14 cellular contexts compared by ENCODE assay signal in the genomic region with DNA sequence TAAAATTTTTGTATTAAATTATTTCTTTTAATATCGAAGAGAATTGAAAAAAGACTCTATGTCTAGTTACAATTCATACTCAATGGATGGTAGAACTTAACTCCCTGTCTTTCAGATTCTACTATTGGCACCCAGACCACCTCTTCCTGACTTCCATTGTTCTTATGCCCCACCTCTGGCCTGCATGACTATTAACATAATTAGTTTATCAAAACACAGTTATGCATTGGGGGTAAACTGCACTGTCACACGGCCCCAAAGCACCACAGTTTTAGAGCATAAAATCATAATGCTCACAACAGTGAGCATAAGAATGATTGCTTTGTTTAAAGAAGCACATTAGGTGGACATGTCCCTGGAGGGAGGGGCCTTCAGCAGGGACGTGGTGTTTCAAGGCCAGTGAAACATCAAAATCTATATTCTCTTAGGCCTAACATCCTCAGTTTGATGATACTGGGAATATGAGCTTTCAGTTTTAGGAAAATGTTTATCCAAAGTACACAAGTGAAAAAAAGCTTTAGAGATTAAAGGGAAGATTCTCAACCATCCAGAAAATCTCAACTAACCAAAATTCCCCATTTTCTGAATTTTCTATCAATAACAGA.
"Had no signal": no experiment of that assay in that cellular context is flagged by ENCODE, and none has a peak within 500 bp of the region (broad histone marks: within the 10 kb centered on the region; RNA-seq: fewer than 3 reads in every experiment).

No MANE protein-coding gene starts in this region.

- H3K9me3 Mint-ChIP-seq: neural crest cell had no signal

- H3K4me1 ChIP-seq: breast epithelium had no signal

- DNase-seq: activated B cell treated with CpG ODN at 0.5 μM for 24 hours; activated CD4-positive, alpha-beta T cell treated with anti-CD3 and anti-CD28 coated beads, Interleukin-2, amount 10 ng/mL, durations not matched to agents 24 days and 14 days; activated CD8-positive, alpha-beta memory T cell treated with anti-CD3 and anti-CD28 coated beads, Interleukin-2, amount 50 U/mL, for 48 hours; activated naive CD8-positive, alpha-beta T cell treated with anti-CD3 and anti-CD28 coated beads for 36 hours; hypothalamus; midbrain; ovary; stimulated activated CD4-positive, alpha-beta T cell treated with anti-CD3 and anti-CD28 coated beads, Interleukin-4, amount 100 ng/mL, for 24 hours; stimulated activated naive CD4-positive, alpha-beta T cell; T-helper 2 cell; transverse colon had no signal

- H3K36me3 ChIP-seq: breast epithelium, ovary had no signal

- H3K27ac Mint-ChIP-seq: activated B cell treated with CpG ODN at 0.5 μM for 24 hours; activated naive CD8-positive, alpha-beta T cell treated with anti-CD3 and anti-CD28 coated beads for 36 hours had no signal

- H3K27me3 ChIP-seq: breast epithelium, ovary, transverse colon had no signal

- H3K9me3 ChIP-seq: breast epithelium, ovary, transverse colon had no signal

- H3K4me1 Mint-ChIP-seq: activated B cell treated with CpG ODN at 0.5 μM for 24 hours had no signal

- H3K4me3 Mint-ChIP-seq: activated B cell treated with CpG ODN at 0.5 μM for 24 hours; activated CD4-positive, alpha-beta T cell treated with anti-CD3 and anti-CD28 coated beads, Interleukin-2, amount 10 ng/mL, durations not matched to agents 24 days and 14 days; activated naive CD8-positive, alpha-beta T cell treated with anti-CD3 and anti-CD28 coated beads for 36 hours; neural crest cell had no signal

- H3K27me3 Mint-ChIP-seq: activated naive CD8-positive, alpha-beta T cell treated with anti-CD3 and anti-CD28 coated beads for 36 hours had no signal

- H3K4me3 ChIP-seq: breast epithelium, ovary, transverse colon had no signal

- H3K27ac ChIP-seq: ovary, transverse colon had no signal

- FAIRE-seq: TTC549 had no signal
